Comparison of ENCODE assay signal across 26 cellular contexts in the genomic region with DNA sequence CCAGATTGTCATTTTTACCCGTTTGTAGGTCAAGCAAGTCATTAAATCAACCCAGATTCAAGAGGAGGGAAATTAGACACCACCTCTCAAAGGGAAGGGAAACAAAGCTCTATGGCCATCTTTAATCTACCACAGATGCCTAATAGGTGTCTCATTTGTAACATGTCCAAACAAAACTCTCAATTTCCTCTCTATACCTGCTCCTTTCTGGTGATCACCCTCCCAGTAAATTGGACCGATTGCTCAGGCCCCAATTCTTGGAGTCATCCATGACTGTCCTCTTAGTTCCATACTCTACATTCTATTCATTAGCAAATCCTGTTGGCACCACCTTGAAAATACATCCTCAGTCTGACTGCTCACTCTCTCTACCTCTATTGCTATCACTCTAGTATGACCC. TPM values are rescaled to one million over a fixed set of nuclear protein-coding genes. Genes with fewer than 3 reads are reported as not detected.
A peak's percentile ranks its signal among the peaks of the same experiment; 100 is the strongest.
DNase-seq lines count a peak whose midpoint lies in the region; FAIRE-seq and TF ChIP-seq lines count a peak whose summit lies in the region.
"Had no signal": no experiment of that assay in that cellular context is flagged by ENCODE, and none has a peak within 500 bp of the region (broad histone marks: within the 10 kb centered on the region; RNA-seq: fewer than 3 reads in every experiment).

No MANE protein-coding gene starts in this region.

- POLR2A ChIA-PET in RWPE1 (lab: Yijun Ruan, JAX; ENCODE audit: low non-redundant PET) = no interaction called here

- peak overlapping the region; percentile 45 for H3K9ac ChIP-seq in HUES6 (ENCODE audit: low read length)
- no peak overlapping the region for H3K9ac ChIP-seq in keratinocyte (ENCODE audit: control insufficient read depth, extremely low read depth, insufficient read depth, low read length)
- H3K9ac ChIP-seq: KMS-11 had no signal

- H3K27me3 ChIP-seq in HUES6 (ENCODE audit: control insufficient read depth, insufficient read depth, low read length) (no peaks in the 10 kb centered on the region), keratinocyte (ENCODE audit: control insufficient read depth, extremely low read depth, insufficient read depth, low read length) (no peaks in the 10 kb centered on the region), WERI-Rb-1 (ENCODE audit: insufficient read depth, low read depth, severe bottlenecking) (no peaks in the 10 kb centered on the region), Peyer's patch (no peaks in the 10 kb centered on the region)
- H3K27me3 ChIP-seq: SJSA1 had no signal

- peak overlapping the region; percentile 7 for H2AFZ ChIP-seq in keratinocyte (ENCODE audit: control insufficient read depth, low read length)

- intact Hi-C loops in head of caudate nucleus (cut with DNase I) = no loop called here

- FAIRE-seq in keratinocyte (lab: Jason Lieb, UNC) = peak; percentile 84
- FAIRE-seq: G401.6, GM12878 had no signal

- DNase-seq in RWPE1 (ENCODE audit: low spot score) (no peak), epithelial cell of prostate (ENCODE audit: low read depth, low spot score) (no peak), keratinocyte (ENCODE audit: low read depth, low spot score) (no peak), head of caudate nucleus (no peak), WERI-Rb-1 (no peak), Peyer's patch (no peak)
- DNase-seq: C1 segment of cervical spinal cord; CD4-positive, alpha-beta memory T cell; COR-L47; HFFc6; NCI-H1048; NCI-H1417; NCI-H1694; NCI-H2029 treated with DMSO at 0.1 percent for 48 hours; NCI-H2171; NCI-H345; NCI-H510A treated with DMSO at 0.1 percent for 48 hours; Right ventricle myocardium superior; T-cell had no signal

- TF ChIP-seq POLR2A in Peyer's patch (IDR thresholded peaks at IDR 0.05) = no peak

- peaks cover 30% of the 10 kb centered on the region for H3K4me1 ChIP-seq in HUES6 (ENCODE audit: control insufficient read depth, insufficient read depth, low read length)
- H3K4me1 ChIP-seq in keratinocyte (ENCODE audit: control insufficient read depth, extremely low read depth, insufficient read depth, low read length) = peaks cover 34% of the 10 kb centered on the region
- no peaks in the 10 kb centered on the region for H3K4me1 ChIP-seq in Peyer's patch
- H3K4me1 ChIP-seq: SJSA1 had no signal

- no peaks in the 10 kb centered on the region for H3K79me2 ChIP-seq in keratinocyte (ENCODE audit: control insufficient read depth, insufficient read depth, low read length)

- dilution Hi-C loops in keratinocyte (cut with MboI; ENCODE audit: extremely low pct_ligation_motif_present, low sequenced_read_pairs) = no loop called here

- H3K9me1 ChIP-seq in keratinocyte (ENCODE audit: control insufficient read depth, extremely low read depth, insufficient read depth, low read length) = no peaks in the 10 kb centered on the region

- peak overlapping the region; percentile 85; the same call in 1 of the 2 replicates for H3K27ac ChIP-seq in HUES6 (ENCODE audit: low read depth, low read length)
- peak overlapping the region; percentile 70 for H3K27ac ChIP-seq in RWPE1
- peak overlapping the region; percentile 97 for H3K27ac ChIP-seq in epithelial cell of prostate
- peak overlapping the region; percentile 64 for H3K27ac ChIP-seq in keratinocyte (ENCODE audit: control insufficient read depth, insufficient read depth, low read length)
- no peak overlapping the region for H3K27ac ChIP-seq in WERI-Rb-1
- H3K27ac ChIP-seq in Peyer's patch = no peak overlapping the region
- H3K27ac ChIP-seq: KMS-11, SJSA1 had no signal

- H3K9me3 ChIP-seq in HUES6 (ENCODE audit: control insufficient read depth, insufficient read depth, low read depth, low read length) = 0 out of 2 replicates have a peak, but pooled peaks cover 2% of the 10 kb centered on the region
- H3K9me3 ChIP-seq in keratinocyte (ENCODE audit: control insufficient read depth, low read depth, low read length) = no peaks in the 10 kb centered on the region
- no peaks in the 10 kb centered on the region for H3K9me3 ChIP-seq in WERI-Rb-1 (ENCODE audit: severe bottlenecking)
- no peaks in the 10 kb centered on the region for H3K9me3 ChIP-seq in Peyer's patch
- H3K9me3 ChIP-seq: HAP-1, SJSA1 had no signal

- CTCF ChIA-PET in RWPE1 (lab: Yijun Ruan, JAX) = interaction anchor here (0.6 kb wide), 1 partner anchor 15 kb away, joined by 3 read pairs; no protein-coding TSS in a partner anchor

- H3K36me3 ChIP-seq in HUES6 (ENCODE audit: control insufficient read depth, insufficient read depth, low read length) (no peaks in the 10 kb centered on the region), keratinocyte (ENCODE audit: control insufficient read depth in 2 of 2, extremely low read depth in 1 of 2, insufficient read depth in 2 of 2, low read length in 2 of 2) (no peaks in the 10 kb centered on the region), WERI-Rb-1 (no peaks in the 10 kb centered on the region), Peyer's patch (no peaks in the 10 kb centered on the region)
- H3K36me3 ChIP-seq: HAP-1, SJSA1 had no signal

- peak overlapping the region; percentile 29 for H3K4me2 ChIP-seq in keratinocyte (ENCODE audit: control insufficient read depth, extremely low read depth, insufficient read depth, low read depth, low read length)
- H3K4me2 ChIP-seq: KMS-11 had no signal

- H4K20me1 ChIP-seq in keratinocyte (ENCODE audit: control insufficient read depth, extremely low read depth, insufficient read depth, low read length) = no peaks in the 10 kb centered on the region

- H3K4me3 ChIP-seq in HUES6 (ENCODE audit: low read depth, low read length) = no peak overlapping the region
- H3K4me3 ChIP-seq in keratinocyte (ENCODE audit: control insufficient read depth in 2 of 3, extremely low read depth in 1 of 3, insufficient read depth in 2 of 3, low read depth in 1 of 3, low read length in 3 of 3) = no peak overlapping the region
- no peak overlapping the region for H3K4me3 ChIP-seq in WERI-Rb-1 (ENCODE audit: low read depth, low read length)
- no peak overlapping the region for H3K4me3 ChIP-seq in Peyer's patch
- H3K4me3 ChIP-seq: GM12878, GM23338, HAP-1, SJSA1 had no signal

- no peak for TF ChIP-seq CTCF in RWPE1 (conservative IDR thresholded peaks at IDR 0.05; ENCODE audit: low read depth)
- no peak for TF ChIP-seq CTCF in keratinocyte (optimal IDR thresholded peaks at IDR 0.05 in 1 of 3, IDR thresholded peaks at IDR 0.05 in 1 of 3, conservative IDR thresholded peaks at IDR 0.05 in 1 of 3; ENCODE audit: extremely low read depth in 1 of 3, insufficient read depth in 2 of 3, low read length in 3 of 3)
- no peak for TF ChIP-seq CTCF in WERI-Rb-1 (IDR thresholded peaks at IDR 0.05; ENCODE audit: low read depth, low read length)
- TF ChIP-seq CTCF in Peyer's patch (IDR thresholded peaks at IDR 0.05) = no peak

RNA-seq across cellular contexts. Expression of a gene that starts 22.1 kb away (rescaled TPM):
- polyA plus RNA-seq in keratinocyte = 29.0 to 49.8 TPM (median 30.1 TPM) in 3 replicates
- 145 TPM for polyA plus RNA-seq in keratinocyte (2011; ENCODE audit: low read depth)
- 13.4 and 26.8 TPM in 2 replicates for polyA plus RNA-seq in keratinocyte (2011; cell fraction: cytosol; rRNA removed)
- polyA plus RNA-seq in keratinocyte (2011; cell fraction: nucleus; rRNA removed) = 33.9 and 53.9 TPM in 2 replicates
- 21.3 and 63.4 TPM in 2 replicates for polyA plus RNA-seq in keratinocyte (2012; ENCODE audit: low replicate concordance)
- polyA minus RNA-seq in keratinocyte = 11.8 to 40.9 TPM (median 19.6 TPM) in 3 replicates
- 46.6 TPM for polyA minus RNA-seq in keratinocyte (2011; cell fraction: cytosol; rRNA and poly(A)+ RNA removed)
- polyA minus RNA-seq in keratinocyte (2011; cell fraction: nucleus; rRNA and poly(A)+ RNA removed) = 46.6 and 79.5 TPM in 2 replicates
- 10 to 100 TPM; 35.6 to 68.5 (median 61.4) TPM for total RNA-seq in Peyer's patch

Comparison
In these comparisons a context has a peak if more than half of its experiments do, and no peak if none do; other contexts are left out.
1. H3K27ac ChIP-seq: peak in HUES6 (single experiment), RWPE1 (single experiment), epithelial cell of prostate (single experiment) and keratinocyte (single experiment); none in WERI-Rb-1 (single experiment) and Peyer's patch (0 of 4).